20 cellular contexts compared by ENCODE assay signal in the genomic region with DNA sequence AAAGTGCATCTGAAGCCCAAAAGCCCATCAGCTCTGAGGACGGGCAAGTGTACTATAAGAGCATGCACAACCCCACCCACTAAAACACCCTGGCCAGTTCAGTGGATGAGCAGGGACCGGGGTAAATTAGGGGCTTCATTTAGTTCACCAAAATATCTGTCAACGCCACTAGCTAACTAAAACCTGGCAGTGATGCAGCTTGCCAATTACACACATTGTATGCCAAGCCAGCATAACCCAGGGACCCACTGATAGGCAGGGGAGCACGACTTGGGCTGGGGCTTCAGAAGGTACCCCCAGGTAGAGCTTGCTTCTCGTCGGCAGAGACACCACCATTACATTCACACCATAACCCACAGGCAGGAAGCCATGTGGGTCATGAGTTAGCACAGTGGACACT. TPM values are rescaled to one million over a fixed set of nuclear protein-coding genes. Genes with fewer than 3 reads are reported as not detected.
A peak's percentile ranks its signal among the peaks of the same experiment; 100 is the strongest.
DNase-seq lines count a peak whose midpoint lies in the region; ATAC-seq, FAIRE-seq and TF ChIP-seq lines count a peak whose summit lies in the region.
"Had no signal": no experiment of that assay in that cellular context is flagged by ENCODE, and none has a peak within 500 bp of the region (broad histone marks: within the 10 kb centered on the region; RNA-seq: fewer than 3 reads in every experiment).

No MANE protein-coding gene starts in this region.

- H2BK15ac ChIP-seq in IMR-90 (ENCODE audit: low read depth, low read length): no peak overlapping the region

- no peak for TF ChIP-seq POLR2A in IMR-90 (IDR thresholded peaks at IDR 0.05; ENCODE audit: low read depth, low read length)

- no peak overlapping the region for H2BK120ac ChIP-seq in IMR-90 (ENCODE audit: low read depth, low read length)

- no peak overlapping the region for H3K9ac ChIP-seq in IMR-90 (ENCODE audit: low read depth, low read length)

- no peak overlapping the region for H2BK20ac ChIP-seq in IMR-90 (ENCODE audit: low read depth, low read length)

- H3K4me1 Mint-ChIP-seq in stimulated activated effector memory CD8-positive, alpha-beta T cell treated with anti-CD3 and anti-CD28 coated beads, Interleukin-12 subunit alpha, Interleukin-12 subunit beta, amount 100 ng/mL, for 72 hours: peaks cover 10% of the 10 kb centered on the region

- H3K23ac ChIP-seq in IMR-90 (ENCODE audit: low read depth, low read length): no peak overlapping the region

- CTCF ChIA-PET in IMR-90 (lab: Yijun Ruan, JAX): no interaction called here

- H4K8ac ChIP-seq in IMR-90 (ENCODE audit: low read depth in 2 of 2, low read length in 2 of 2): no peak overlapping the region

- H2AK5ac ChIP-seq in IMR-90 (ENCODE audit: low read depth, low read length): no peak overlapping the region

- TF ChIP-seq RAD21 in IMR-90 (IDR thresholded peaks at IDR 0.05; ENCODE audit: low read length): no peak

- peak overlapping the region; percentile 0 for H2AFZ ChIP-seq in IMR-90 (replicated peaks; ENCODE audit: low read length, poor library complexity)
- no peak overlapping the region for H2AFZ ChIP-seq in osteoblast (ENCODE audit: low read length)

- H3K27me3 ChIP-seq in IMR-90 (ENCODE audit: control insufficient read depth, insufficient read depth, low read length): no peaks in the 10 kb centered on the region
- no peaks in the 10 kb centered on the region for H3K27me3 ChIP-seq in bronchial epithelial cell (ENCODE audit: control insufficient read depth, insufficient read depth, low read length)
- H3K27me3 ChIP-seq in osteoblast (ENCODE audit: insufficient read depth, low read length): no peaks in the 10 kb centered on the region

- H4K20me1 ChIP-seq in IMR-90 (ENCODE audit: insufficient read depth, low read length): peaks cover 11% of the 10 kb centered on the region; the same call in 1 of the 2 replicates
- H4K20me1 ChIP-seq in osteoblast (ENCODE audit: insufficient read depth, low read length): no peaks in the 10 kb centered on the region

- no peaks in the 10 kb centered on the region for H3K79me2 ChIP-seq in osteoblast (ENCODE audit: insufficient read depth, low read length)

- H3K27ac Mint-ChIP-seq in stimulated activated effector memory CD8-positive, alpha-beta T cell treated with anti-CD3 and anti-CD28 coated beads, Interleukin-12 subunit alpha, Interleukin-12 subunit beta, amount 100 ng/mL, for 72 hours: peak overlapping the region; percentile 46
- H3K27ac Mint-ChIP-seq: CD4-positive, alpha-beta T cell had no signal

- no peak overlapping the region for H4K91ac ChIP-seq in IMR-90 (ENCODE audit: insufficient read depth, low read depth, low read length)

- H3K18ac ChIP-seq in IMR-90 (ENCODE audit: low read depth, low read length): no peak overlapping the region

- dilution Hi-C loops in IMR-90 (cut with HindIII; ENCODE audit: low sequenced_read_pairs, unreplicated experiment): no loop called here

- H3K4me3 Mint-ChIP-seq in stimulated activated effector memory CD8-positive, alpha-beta T cell treated with anti-CD3 and anti-CD28 coated beads, Interleukin-12 subunit alpha, Interleukin-12 subunit beta, amount 100 ng/mL, for 72 hours: no peak overlapping the region
- H3K4me3 Mint-ChIP-seq: CD4-positive, alpha-beta T cell had no signal

- H4K5ac ChIP-seq in IMR-90 (ENCODE audit: low read depth, low read length): no peak overlapping the region

- intact Hi-C loops in IMR-90 (cut with micrococcal nuclease): no loop called here

- DNase-seq in IMR-90 (no peak), bronchial epithelial cell (ENCODE audit: low read depth) (no peak), osteoblast (ENCODE audit: insufficient read length, low spot score, missing footprints) (peak; percentile 64), 8988T (no peak)
- no peak for DNase-seq in stimulated activated effector memory CD8-positive, alpha-beta T cell treated with anti-CD3 and anti-CD28 coated beads, Interleukin-12 subunit alpha, Interleukin-12 subunit beta, amount 100 ng/mL, for 72 hours (ENCODE audit: low spot score in 2 of 2)
- DNase-seq in activated CD4-positive, alpha-beta T cell treated with anti-CD3 and anti-CD28 coated beads for 4 hours: no peak
- DNase-seq: AML-193; CD4-positive, alpha-beta T cell; DMS153; DMS79; GDM1; GOT3; H7 had no signal

- in situ Hi-C loops in IMR-90 (cut with MboI; ENCODE audit: low sequenced_read_pairs): no loop called here

- H3K4me3 ChIP-seq in IMR-90 (ENCODE audit: insufficient read depth, low read depth, low read length) (no peak overlapping the region), bronchial epithelial cell (ENCODE audit: low read depth, low read length) (no peak overlapping the region), osteoblast (ENCODE audit: insufficient read depth, low read length) (no peak overlapping the region)
- H3K4me3 ChIP-seq: A549 had no signal

- peaks cover 8% of the 10 kb centered on the region; the same call in 1 of the 2 replicates for H3K4me1 ChIP-seq in IMR-90 (ENCODE audit: control insufficient read depth, insufficient read depth, low read length)
- H3K4me1 ChIP-seq in osteoblast (ENCODE audit: insufficient read depth, low read length): peaks cover 4% of the 10 kb centered on the region
- H3K4me1 ChIP-seq: A549 had no signal

- H3K9me3 ChIP-seq in IMR-90 (ENCODE audit: control insufficient read depth, insufficient read depth, low read length) (no peaks in the 10 kb centered on the region), osteoblast (ENCODE audit: low read depth, low read length) (no peaks in the 10 kb centered on the region)
- H3K9me3 ChIP-seq: A549, Caco-2 had no signal

- no peak overlapping the region for H2BK5ac ChIP-seq in IMR-90 (ENCODE audit: low read depth, low read length, poor library complexity, severe bottlenecking)

- H2AK9ac ChIP-seq in IMR-90 (replicated peaks; ENCODE audit: low read depth, low read length, poor library complexity): peak overlapping the region; percentile 3

- H3K9me3 Mint-ChIP-seq in stimulated activated effector memory CD8-positive, alpha-beta T cell treated with anti-CD3 and anti-CD28 coated beads, Interleukin-12 subunit alpha, Interleukin-12 subunit beta, amount 100 ng/mL, for 72 hours: no peaks in the 10 kb centered on the region
- H3K9me3 Mint-ChIP-seq: CD4-positive, alpha-beta T cell had no signal

- TF ChIP-seq CTCF in IMR-90 (conservative IDR thresholded peaks at IDR 0.05; ENCODE audit: low read depth, low read length) (no peak), bronchial epithelial cell (IDR thresholded peaks at IDR 0.05; ENCODE audit: insufficient read depth, low read length, severe bottlenecking) (no peak), osteoblast (IDR thresholded peaks at IDR 0.05; ENCODE audit: extremely low read depth, low read depth, low read length) (no peak)

- H3K14ac ChIP-seq in IMR-90 (replicated peaks; ENCODE audit: low read depth, low read length): no peak overlapping the region

- peak; percentile 50 for FAIRE-seq in bronchial epithelial cell (lab: Jason Lieb, UNC)
- FAIRE-seq: A549, D721Med, GM12892, HepG2 had no signal

- peaks cover 28% of the 10 kb centered on the region for H3K36me3 Mint-ChIP-seq in stimulated activated effector memory CD8-positive, alpha-beta T cell treated with anti-CD3 and anti-CD28 coated beads, Interleukin-12 subunit alpha, Interleukin-12 subunit beta, amount 100 ng/mL, for 72 hours

- no CpG with 5 or more reads among the region's 6 CpGs for WGBS in IMR-90 (ENCODE audit: extremely low coverage in 2 of 2, insufficient read length in 1 of 2), 2 experiments

- H3K9me1 ChIP-seq in IMR-90 (ENCODE audit: insufficient read depth, low read length): peaks cover 31% of the 10 kb centered on the region

- peaks cover 0 to 24% of the 10 kb centered on the region in 2 experiments; a peak in 1 of 4 replicates for H3K79me1 ChIP-seq in IMR-90 (ENCODE audit: low read depth in 1 of 2, low read length in 2 of 2)

- H3K56ac ChIP-seq in IMR-90 (ENCODE audit: extremely low read depth, insufficient read depth, low read length): no peak overlapping the region

- ATAC-seq in IMR-90 (ENCODE audit: low read depth): no peak
- ATAC-seq in stimulated activated effector memory CD8-positive, alpha-beta T cell treated with anti-CD3 and anti-CD28 coated beads, Interleukin-12 subunit alpha, Interleukin-12 subunit beta, amount 100 ng/mL, for 72 hours: no peak
- no peak for ATAC-seq in GM21529 (IDR thresholded peaks at IDR 0.05; ENCODE audit: unreplicated experiment)
- ATAC-seq: A549, HepG2 had no signal

- H3K4me2 ChIP-seq in IMR-90 (ENCODE audit: low read depth, low read length) (no peak overlapping the region), osteoblast (ENCODE audit: insufficient read depth, low read length) (no peak overlapping the region)
- H3K4me2 ChIP-seq: A549 had no signal

- H3K27ac ChIP-seq in IMR-90 (ENCODE audit: insufficient read depth, low read length): no peak overlapping the region
- no peak overlapping the region for H3K27ac ChIP-seq in osteoblast (ENCODE audit: low read depth, low read length)
- H3K27ac ChIP-seq: A549, C4-2B had no signal

- no TSS peak for BruUV-seq in IMR-90 (replicated peaks; lab: Mats Ljungman, UMichigan)

- H3K36me3 ChIP-seq in IMR-90 (ENCODE audit: control insufficient read depth, insufficient read depth, low read length) (peaks cover 32% of the 10 kb centered on the region), bronchial epithelial cell (ENCODE audit: control insufficient read depth, insufficient read depth, low read length) (peaks cover 19% of the 10 kb centered on the region), osteoblast (ENCODE audit: insufficient read depth, low read length) (peaks cover 6% of the 10 kb centered on the region)

- H3K4ac ChIP-seq in IMR-90 (ENCODE audit: low read depth, low read length): no peak overlapping the region

- POLR2A ChIA-PET in IMR-90 (lab: Charles Lee; ENCODE audit: unreplicated experiment): no interaction called here

TF ChIP-seq in IMR-90, 13 proteins besides CTCF, POLR2A, EP300 and RAD21 (continues in another document):
- no peak for TF ChIP-seq RCOR1 (IDR thresholded peaks at IDR 0.05; ENCODE audit: insufficient replicate concordance, low read length)

RNA-seq across cellular contexts. Expression of a gene that starts 47.0 kb away (rescaled TPM):
- total RNA-seq in IMR-90 (2012; rRNA removed) (4.4 and 4.5 TPM in 2 replicates), bronchial epithelial cell (12.6 and 12.7 TPM in 2 replicates), osteoblast (22.4 and 30.0 TPM in 2 replicates)
- polyA plus RNA-seq in IMR-90 (2012; rRNA removed): 13.9 and 15.1 TPM in 2 replicates
- 7.3 and 8.9 TPM in 2 replicates for polyA plus RNA-seq in IMR-90 (2012; cell fraction: cytosol; rRNA removed)
- polyA plus RNA-seq in IMR-90 (2012; cell fraction: nucleus; rRNA removed; ENCODE audit: low replicate concordance): 33.7 and 64.5 TPM in 2 replicates

RNA-seq across cellular contexts. Expression of a gene that starts 47.9 kb away (rescaled TPM):
- 30.8 and 34.6 TPM in 2 replicates for total RNA-seq in IMR-90 (2012; rRNA removed)
- 25.3 and 27.8 TPM in 2 replicates for polyA plus RNA-seq in IMR-90 (2012; rRNA removed)
- polyA plus RNA-seq in IMR-90 (2012; cell fraction: cytosol; rRNA removed): 18.6 and 28.9 TPM in 2 replicates
- 44.0 and 90.8 TPM in 2 replicates for polyA plus RNA-seq in IMR-90 (2012; cell fraction: nucleus; rRNA removed; ENCODE audit: low replicate concordance)
- total RNA-seq in bronchial epithelial cell: 55.0 and 78.6 TPM in 2 replicates
- 70.1 and 81.4 TPM in 2 replicates for total RNA-seq in osteoblast
